In the genomic region with DNA sequence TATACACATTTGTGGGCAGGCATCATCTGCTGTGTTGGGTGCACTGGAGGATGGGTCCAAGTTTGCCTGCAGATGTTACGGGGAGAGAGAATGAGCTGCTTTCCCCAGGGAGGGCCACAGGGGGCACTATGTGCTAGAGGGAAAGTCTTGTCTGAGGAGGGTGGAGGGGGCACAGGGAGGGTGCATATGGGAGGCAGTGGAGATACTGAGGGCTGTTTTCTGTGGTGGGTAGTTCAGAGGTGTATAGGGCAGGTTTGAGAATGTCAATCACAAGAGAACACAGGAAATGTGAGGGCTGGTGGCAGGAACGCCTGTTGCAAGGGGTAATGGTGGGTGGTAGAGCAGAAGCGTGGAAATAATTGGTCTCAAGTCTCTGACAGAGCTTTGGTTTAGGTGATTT, we compare ENCODE assay signal across 3 cellular contexts.
TF ChIP-seq lines count a peak whose summit lies in the region.

No MANE protein-coding gene starts in this region.

TF ChIP-seq in GM23338, 12 proteins besides CTCF, POLR2A, EP300 and RAD21 (continued from another document and continues in another):
- TF ChIP-seq, protein P1, sequence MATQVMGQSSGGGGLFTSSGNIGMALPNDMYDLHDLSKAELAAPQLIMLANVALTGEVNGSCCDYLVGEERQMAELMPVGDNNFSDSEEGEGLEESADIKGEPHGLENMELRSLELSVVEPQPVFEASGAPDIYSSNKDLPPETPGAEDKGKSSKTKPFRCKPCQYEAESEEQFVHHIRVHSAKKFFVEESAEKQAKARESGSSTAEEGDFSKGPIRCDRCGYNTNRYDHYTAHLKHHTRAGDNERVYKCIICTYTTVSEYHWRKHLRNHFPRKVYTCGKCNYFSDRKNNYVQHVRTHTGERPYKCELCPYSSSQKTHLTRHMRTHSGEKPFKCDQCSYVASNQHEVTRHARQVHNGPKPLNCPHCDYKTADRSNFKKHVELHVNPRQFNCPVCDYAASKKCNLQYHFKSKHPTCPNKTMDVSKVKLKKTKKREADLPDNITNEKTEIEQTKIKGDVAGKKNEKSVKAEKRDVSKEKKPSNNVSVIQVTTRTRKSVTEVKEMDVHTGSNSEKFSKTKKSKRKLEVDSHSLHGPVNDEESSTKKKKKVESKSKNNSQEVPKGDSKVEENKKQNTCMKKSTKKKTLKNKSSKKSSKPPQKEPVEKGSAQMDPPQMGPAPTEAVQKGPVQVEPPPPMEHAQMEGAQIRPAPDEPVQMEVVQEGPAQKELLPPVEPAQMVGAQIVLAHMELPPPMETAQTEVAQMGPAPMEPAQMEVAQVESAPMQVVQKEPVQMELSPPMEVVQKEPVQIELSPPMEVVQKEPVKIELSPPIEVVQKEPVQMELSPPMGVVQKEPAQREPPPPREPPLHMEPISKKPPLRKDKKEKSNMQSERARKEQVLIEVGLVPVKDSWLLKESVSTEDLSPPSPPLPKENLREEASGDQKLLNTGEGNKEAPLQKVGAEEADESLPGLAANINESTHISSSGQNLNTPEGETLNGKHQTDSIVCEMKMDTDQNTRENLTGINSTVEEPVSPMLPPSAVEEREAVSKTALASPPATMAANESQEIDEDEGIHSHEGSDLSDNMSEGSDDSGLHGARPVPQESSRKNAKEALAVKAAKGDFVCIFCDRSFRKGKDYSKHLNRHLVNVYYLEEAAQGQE (IDR thresholded peaks at IDR 0.05; ENCODE audit: unreplicated experiment), result no peak
- no peak for TF ChIP-seq ZNF331 (CRISPR knock-in tag; IDR thresholded peaks at IDR 0.05; ENCODE audit: low read depth)

TF ChIP-seq in WTC11, 78 proteins besides CTCF, POLR2A, EP300 and RAD21 (continued from another document):
- TF ChIP-seq NFE2L1 (CRISPR knock-in tag; IDR thresholded peaks at IDR 0.05) (no peak), NFATC4 (CRISPR knock-in tag; IDR thresholded peaks at IDR 0.05) (no peak), ESRRA (CRISPR knock-in tag; IDR thresholded peaks at IDR 0.05; ENCODE audit: borderline replicate concordance) (no peak), NR1H2 (CRISPR knock-in tag; IDR thresholded peaks at IDR 0.05) (no peak), RORB (CRISPR knock-in tag; IDR thresholded peaks at IDR 0.05) (no peak), CBFB (CRISPR knock-in tag; IDR thresholded peaks at IDR 0.05; ENCODE audit: low read depth) (no peak), EMX1 (CRISPR knock-in tag; IDR thresholded peaks at IDR 0.05) (no peak), NR2C2 (CRISPR knock-in tag; IDR thresholded peaks at IDR 0.05) (no peak), TCF7 (CRISPR knock-in tag; IDR thresholded peaks at IDR 0.05; ENCODE audit: low read depth) (no peak)
- TF ChIP-seq, protein P2, sequence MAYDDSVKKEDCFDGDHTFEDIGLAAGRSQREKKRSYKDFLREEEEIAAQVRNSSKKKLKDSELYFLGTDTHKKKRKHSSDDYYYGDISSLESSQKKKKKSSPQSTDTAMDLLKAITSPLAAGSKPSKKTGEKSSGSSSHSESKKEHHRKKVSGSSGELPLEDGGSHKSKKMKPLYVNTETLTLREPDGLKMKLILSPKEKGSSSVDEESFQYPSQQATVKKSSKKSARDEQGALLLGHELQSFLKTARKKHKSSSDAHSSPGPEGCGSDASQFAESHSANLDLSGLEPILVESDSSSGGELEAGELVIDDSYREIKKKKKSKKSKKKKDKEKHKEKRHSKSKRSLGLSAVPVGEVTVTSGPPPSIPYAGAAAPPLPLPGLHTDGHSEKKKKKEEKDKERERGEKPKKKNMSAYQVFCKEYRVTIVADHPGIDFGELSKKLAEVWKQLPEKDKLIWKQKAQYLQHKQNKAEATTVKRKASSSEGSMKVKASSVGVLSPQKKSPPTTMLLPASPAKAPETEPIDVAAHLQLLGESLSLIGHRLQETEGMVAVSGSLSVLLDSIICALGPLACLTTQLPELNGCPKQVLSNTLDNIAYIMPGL (CRISPR knock-in tag; IDR thresholded peaks at IDR 0.05), result no peak

TF ChIP-seq in SK-N-SH, 30 proteins besides CTCF, POLR2A, EP300 and RAD21 (continued from another document):
- TF ChIP-seq POLR2AphosphoS5 (IDR thresholded peaks at IDR 0.05; ENCODE audit: low read depth, low read length) (no peak), YY1 (IDR thresholded peaks at IDR 0.05; ENCODE audit: low read depth) (no peak)
- TF ChIP-seq, protein P3, sequence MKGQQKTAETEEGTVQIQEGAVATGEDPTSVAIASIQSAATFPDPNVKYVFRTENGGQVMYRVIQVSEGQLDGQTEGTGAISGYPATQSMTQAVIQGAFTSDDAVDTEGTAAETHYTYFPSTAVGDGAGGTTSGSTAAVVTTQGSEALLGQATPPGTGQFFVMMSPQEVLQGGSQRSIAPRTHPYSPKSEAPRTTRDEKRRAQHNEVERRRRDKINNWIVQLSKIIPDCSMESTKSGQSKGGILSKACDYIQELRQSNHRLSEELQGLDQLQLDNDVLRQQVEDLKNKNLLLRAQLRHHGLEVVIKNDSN (IDR thresholded peaks at IDR 0.05; ENCODE audit: borderline replicate concordance, low read depth), result no peak
TF ChIP-seq in SK-N-SH: peak in this region for 0.
